Comparison of ENCODE assay signal across 13 cellular contexts in the genomic region with DNA sequence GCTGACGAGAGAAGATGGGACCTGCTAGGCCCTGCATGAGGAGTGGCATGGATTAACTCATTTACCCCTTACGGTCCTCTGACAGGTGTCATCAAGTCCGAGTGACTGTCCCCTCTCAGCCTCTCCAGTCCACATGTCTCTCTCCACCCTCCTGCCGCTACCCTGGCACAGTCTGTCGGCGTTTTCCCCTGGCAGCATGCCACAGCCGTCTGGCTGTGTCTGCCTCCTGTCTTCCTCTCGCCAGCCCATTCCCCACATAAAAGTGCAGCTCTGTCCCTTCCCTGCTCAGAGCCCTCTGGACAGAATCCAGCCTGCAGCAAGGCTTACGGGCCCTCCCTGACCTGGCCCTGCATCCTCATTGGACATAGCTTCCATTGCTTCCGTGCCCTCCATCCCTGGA. TPM values are rescaled to one million over a fixed set of nuclear protein-coding genes. Genes with fewer than 3 reads are reported as not detected.
A peak's percentile ranks its signal among the peaks of the same experiment; 100 is the strongest.
DNase-seq lines count a peak whose midpoint lies in the region; ATAC-seq and TF ChIP-seq lines count a peak whose summit lies in the region.
"Had no signal": no experiment of that assay in that cellular context is flagged by ENCODE, and none has a peak within 500 bp of the region (broad histone marks: within the 10 kb centered on the region; RNA-seq: fewer than 3 reads in every experiment).

No MANE protein-coding gene starts in this region.

- H3K4me1 Mint-ChIP-seq in GM23338 = peaks cover 5% of the 10 kb centered on the region
- H3K4me1 Mint-ChIP-seq: activated CD4-positive, alpha-beta memory T cell treated with anti-CD3 and anti-CD28 coated beads, Interleukin-2, amount 10 ng/mL, durations not matched to agents 7 days and 5 days; B cell had no signal

- peaks cover 29% of the 10 kb centered on the region for H3K36me3 Mint-ChIP-seq in GM23338 (ENCODE audit: low read depth)

- no peaks in the 10 kb centered on the region for H3F3A ChIP-seq in GM23338 (replicated peaks; ENCODE audit: low read depth)

- H3K27me3 ChIP-seq in GM23338 (ENCODE audit: insufficient read depth) (no peaks in the 10 kb centered on the region), cardiac muscle cell (no peaks in the 10 kb centered on the region)

- H3K79me2 ChIP-seq in GM23338 (replicated peaks; ENCODE audit: insufficient read depth) = no peaks in the 10 kb centered on the region
- H3K79me2 ChIP-seq in OCI-LY7 (ENCODE audit: insufficient read depth, low read depth, low read length) = no peaks in the 10 kb centered on the region

- H4K20me1 ChIP-seq in GM23338 (replicated peaks; ENCODE audit: insufficient read depth) = no peaks in the 10 kb centered on the region; the same call in 1 of the 2 replicates
- no peaks in the 10 kb centered on the region for H4K20me1 ChIP-seq in OCI-LY7 (ENCODE audit: insufficient read depth, low read length)

- no peak overlapping the region for H2AFZ ChIP-seq in GM23338
- no peak overlapping the region for H2AFZ ChIP-seq in OCI-LY7 (ENCODE audit: low read length)

- no peaks in the 10 kb centered on the region for H3K9me3 ChIP-seq in cardiac muscle cell (ENCODE audit: low read depth)
- H3K9me3 ChIP-seq in OCI-LY7 (ENCODE audit: low read length) = no peaks in the 10 kb centered on the region

- H3K27ac ChIP-seq in GM23338 (ENCODE audit: low read depth) (no peak overlapping the region), cardiac muscle cell (peak overlapping the region; percentile 80), OCI-LY7 (ENCODE audit: low read depth, low read length, poor library complexity, severe bottlenecking) (no peak overlapping the region)

- no peak overlapping the region for H3K4me3 Mint-ChIP-seq in GM23338
- H3K4me3 Mint-ChIP-seq: activated CD4-positive, alpha-beta memory T cell treated with anti-CD3 and anti-CD28 coated beads, Interleukin-2, amount 10 ng/mL, durations not matched to agents 7 days and 5 days; B cell had no signal

- POLR2A ChIA-PET in OCI-LY7 (lab: Charles Lee) = interaction anchor here (0.7 kb wide), 1 partner anchor 178 kb away, joined by 3 read pairs; no protein-coding TSS in a partner anchor

- H3K9me2 ChIP-seq in GM23338 (ENCODE audit: insufficient read depth) = no peaks in the 10 kb centered on the region
- no peaks in the 10 kb centered on the region for H3K9me2 ChIP-seq in OCI-LY7 (ENCODE audit: insufficient read depth, low read length)

- ATAC-seq in GM23338 (no peak), HG03457 (IDR thresholded peaks at IDR 0.05; ENCODE audit: unreplicated experiment) (no peak), HG03135 (IDR thresholded peaks at IDR 0.05; ENCODE audit: unreplicated experiment) (no peak), GM21529 (IDR thresholded peaks at IDR 0.05; ENCODE audit: unreplicated experiment) (no peak)

- intact Hi-C loops in posterior cingulate gyrus (cut with DNase I) = loop anchor here (5.0 to 10.0 kb wide), 2 partner anchors 52 to 194 kb away; a partner anchor contains a TSS
- intact Hi-C loops in OCI-LY7 (cut with micrococcal nuclease; ENCODE audit: unreplicated experiment) = no loop called here

- no peaks in the 10 kb centered on the region for H3K9me3 Mint-ChIP-seq in GM23338
- H3K9me3 Mint-ChIP-seq: activated CD4-positive, alpha-beta memory T cell treated with anti-CD3 and anti-CD28 coated beads, Interleukin-2, amount 10 ng/mL, durations not matched to agents 7 days and 5 days had no signal

- H3K27ac Mint-ChIP-seq in GM23338 = peak overlapping the region; percentile 8; the same call in 1 of the 2 replicates
- H3K27ac Mint-ChIP-seq: activated CD4-positive, alpha-beta memory T cell treated with anti-CD3 and anti-CD28 coated beads, Interleukin-2, amount 10 ng/mL, durations not matched to agents 7 days and 5 days; B cell had no signal

- no TSS peak for BruUV-seq in OCI-LY7 (replicated peaks; lab: Mats Ljungman, UMichigan)

- H3K4me1 ChIP-seq in GM23338 (ENCODE audit: insufficient read depth) (no peaks in the 10 kb centered on the region), cardiac muscle cell (ENCODE audit: low read depth) (peaks cover 55% of the 10 kb centered on the region), OCI-LY7 (ENCODE audit: insufficient read depth, low read length, poor library complexity, severe bottlenecking) (no peaks in the 10 kb centered on the region)

- CTCF ChIA-PET in OCI-LY7 (lab: Charles Lee; ENCODE audit: unreplicated experiment) = no interaction called here

- DNase-seq in GM23338 (ENCODE audit: low spot score) (no peak), SHP77 treated with DMSO at 0.1 percent for 48 hours (lab: John Stamatoyannopoulos, UW) (peak; percentile 53), cardiac muscle cell (ENCODE audit: low read depth in 1 of 2, low spot score in 1 of 2) (no peak), posterior cingulate gyrus (peak in 6 of 10 donors; percentile 18 to 90 (median 63)), OCI-LY7 (ENCODE audit: low spot score) (no peak)
- DNase-seq: activated CD4-positive, alpha-beta memory T cell treated with anti-CD3 and anti-CD28 coated beads, Interleukin-2, amount 10 ng/mL, durations not matched to agents 7 days and 5 days; activated gamma-delta T cell; mesendoderm; stimulated activated CD4-positive, alpha-beta T cell treated with anti-CD3 and anti-CD28 coated beads, Interleukin-12 subunit alpha, Interleukin-12 subunit beta, amount 100 ng/mL, for 4 hours had no signal

- TF ChIP-seq CTCF in GM23338 (conservative IDR thresholded peaks at IDR 0.05; ENCODE audit: low read depth in 2 of 2) (no peak), cardiac muscle cell (IDR thresholded peaks at IDR 0.05; ENCODE audit: low read depth, low read length) (no peak), OCI-LY7 (conservative IDR thresholded peaks at IDR 0.05; ENCODE audit: low read length) (no peak)

- H3K4me3 ChIP-seq in GM23338 (no peak overlapping the region), cardiac muscle cell (no peak overlapping the region), OCI-LY7 (ENCODE audit: low read depth, low read length, poor library complexity, severe bottlenecking) (no peak overlapping the region)

- H3K36me3 ChIP-seq in GM23338 (ENCODE audit: insufficient read depth) = no peaks in the 10 kb centered on the region
- H3K36me3 ChIP-seq in cardiac muscle cell = peaks cover 8% of the 10 kb centered on the region
- peaks cover 36% of the 10 kb centered on the region; the same call in 1 of the 2 replicates for H3K36me3 ChIP-seq in OCI-LY7 (ENCODE audit: insufficient read depth, low read length)

- peaks cover 7% of the 10 kb centered on the region for H3K27me3 Mint-ChIP-seq in GM23338 (ENCODE audit: insufficient read depth, low read depth, poor library complexity)
- H3K27me3 Mint-ChIP-seq: activated CD4-positive, alpha-beta memory T cell treated with anti-CD3 and anti-CD28 coated beads, Interleukin-2, amount 10 ng/mL, durations not matched to agents 7 days and 5 days; B cell had no signal

- H3K4me2 ChIP-seq in GM23338 (no peak overlapping the region), OCI-LY7 (ENCODE audit: low read length) (no peak overlapping the region)

TF ChIP-seq in GM23338, 12 proteins besides CTCF, POLR2A, EP300 and RAD21:
- TF ChIP-seq NANOG (IDR thresholded peaks at IDR 0.05; ENCODE audit: borderline replicate concordance) = no peak
- no peak for TF ChIP-seq POLR2AphosphoS5 (IDR thresholded peaks at IDR 0.05; ENCODE audit: low read depth)
- TF ChIP-seq ZNF114 (CRISPR knock-in tag; IDR thresholded peaks at IDR 0.05) = no peak

RNA-seq across cellular contexts. Expression of a gene that starts 45.6 kb away (rescaled TPM):
- 20.7 and 20.8 TPM in 2 replicates for total RNA-seq in GM23338 (2014; rRNA removed; shearing (Covaris generic))
- polyA plus RNA-seq in GM23338 (2016; fragmentation: Nextera tagmentation; extraction: Ambion mirVana) = 20.8 and 26.8 TPM in 2 replicates
- total RNA-seq in cardiac muscle cell = 44.3 and 73.5 TPM in 2 replicates
- 35.5 and 36.7 TPM in 2 replicates for polyA plus RNA-seq in cardiac muscle cell
- total RNA-seq in OCI-LY7 (2014; rRNA removed; shearing (Covaris generic)) = 21.2 and 32.6 TPM in 2 replicates
- total RNA-seq in OCI-LY7 (2022) = 27.8 and 32.7 TPM in 2 replicates

RNA-seq across cellular contexts. Expression of a gene that starts 46.0 kb away (rescaled TPM):
- total RNA-seq in GM23338 (2014; rRNA removed; shearing (Covaris generic)) = 45.2 and 56.2 TPM in 2 replicates
- polyA plus RNA-seq in GM23338 (2016; fragmentation: Nextera tagmentation; extraction: Ambion mirVana) (15.8 and 16.8 TPM in 2 replicates), cardiac muscle cell (64.5 and 95.7 TPM in 2 replicates)
- total RNA-seq in cardiac muscle cell (64.4 and 102 TPM in 2 replicates), OCI-LY7 (2022) (43.5 and 45.7 TPM in 2 replicates)
- 26.4 and 28.1 TPM in 2 replicates for total RNA-seq in OCI-LY7 (2014; rRNA removed; shearing (Covaris generic))

RNA-seq across cellular contexts. Expression of a gene that starts 50.2 kb away (rescaled TPM):
- total RNA-seq in GM23338 (2014; rRNA removed; shearing (Covaris generic)) = 24.7 and 41.6 TPM in 2 replicates
- polyA plus RNA-seq in GM23338 (2016; fragmentation: Nextera tagmentation; extraction: Ambion mirVana) (36.7 and 38.5 TPM in 2 replicates), cardiac muscle cell (130 and 174 TPM in 2 replicates)
- total RNA-seq in cardiac muscle cell (89.4 and 133 TPM in 2 replicates), OCI-LY7 (2022) (90.0 and 93.0 TPM in 2 replicates)
- 44.1 and 59.8 TPM in 2 replicates for total RNA-seq in OCI-LY7 (2014; rRNA removed; shearing (Covaris generic))

RNA-seq across cellular contexts. Expression of a gene that starts 50.5 kb away (rescaled TPM):
- 29.0 and 40.1 TPM in 2 replicates for total RNA-seq in GM23338 (2014; rRNA removed; shearing (Covaris generic))
- polyA plus RNA-seq in GM23338 (2016; fragmentation: Nextera tagmentation; extraction: Ambion mirVana) (16.7 and 18.5 TPM in 2 replicates), cardiac muscle cell (22.6 and 29.0 TPM in 2 replicates)
- total RNA-seq in cardiac muscle cell (56.1 and 83.3 TPM in 2 replicates), OCI-LY7 (2022) (35.2 and 47.4 TPM in 2 replicates)
- total RNA-seq in OCI-LY7 (2014; rRNA removed; shearing (Covaris generic)) = 20.0 and 27.0 TPM in 2 replicates

Comparison
In these comparisons a context has a peak if more than half of its experiments do, and no peak if none do; other contexts are left out.
1. DNase-seq: peak in SHP77 treated with DMSO at 0.1 percent for 48 hours (single experiment) and posterior cingulate gyrus (6 of 10); none in GM23338 (single experiment), cardiac muscle cell (0 of 2) and OCI-LY7 (single experiment).